Comparison of ENCODE assay signal across 18 cellular contexts in genomic region chr11:31050061-31050790, GRCh38.
DNase-seq lines count a peak whose midpoint lies in the region; ATAC-seq, FAIRE-seq and TF ChIP-seq lines count a peak whose summit lies in the region.
"Had no signal": no experiment of that assay in that cellular context is flagged by ENCODE, and none has a peak within 500 bp of the region (broad histone marks: within the 10 kb centered on the region; RNA-seq: fewer than 3 reads in every experiment).

No MANE protein-coding gene starts in this region.

- H3K27ac Mint-ChIP-seq in Calu3 (ENCODE audit: unreplicated experiment) = no peak overlapping the region
- H3K27ac Mint-ChIP-seq: activated CD4-positive, alpha-beta T cell treated with anti-CD3 and anti-CD28 coated beads, Interleukin-2, amount 10 ng/mL, durations not matched to agents 24 days and 14 days; stimulated activated memory B cell treated with anti-CD40 and anti-IgM and Interleukin-4, amounts not matched to agents 10 μg/mL and 1 μg/mL and 100 μg/mL, for 72 hours had no signal

- no peak for TF ChIP-seq CTCF in Calu3 (IDR thresholded peaks at IDR 0.05; ENCODE audit: unreplicated experiment)

- no peaks in the 10 kb centered on the region for H3K36me3 Mint-ChIP-seq in Calu3 (ENCODE audit: insufficient read depth, unreplicated experiment)
- H3K36me3 Mint-ChIP-seq: stimulated activated memory B cell treated with anti-CD40 and anti-IgM and Interleukin-4, amounts not matched to agents 10 μg/mL and 1 μg/mL and 100 μg/mL, for 72 hours had no signal

- H3K4me1 Mint-ChIP-seq in Calu3 (ENCODE audit: low read depth, unreplicated experiment) = no peaks in the 10 kb centered on the region
- H3K4me1 Mint-ChIP-seq: activated CD4-positive, alpha-beta T cell treated with anti-CD3 and anti-CD28 coated beads, Interleukin-2, amount 10 ng/mL, durations not matched to agents 24 days and 14 days; naive B cell; stimulated activated memory B cell treated with anti-CD40 and anti-IgM and Interleukin-4, amounts not matched to agents 10 μg/mL and 1 μg/mL and 100 μg/mL, for 72 hours had no signal

- FAIRE-seq in GM12892 (lab: Jason Lieb, UNC) = no peak
- FAIRE-seq: astrocyte, colon, endothelial cell of umbilical vein had no signal

- no peak for TF ChIP-seq POLR2A in GM12892 (IDR thresholded peaks at IDR 0.05; ENCODE audit: low read depth, low read length)

- no TSS peak for BruUV-seq in Calu3 (replicated peaks; lab: Mats Ljungman, UMichigan)

- peak; percentile 6 for DNase-seq in Calu3
- peak; percentile 38 for DNase-seq in ELF-1 (ENCODE audit: low read depth, low spot score)
- DNase-seq in NCI-H2171 (lab: John Stamatoyannopoulos, UW) = peak; percentile 24
- DNase-seq in kidney tubule cell (ENCODE audit: low spot score) = peak; percentile 21
- no peak for DNase-seq in GM12892 (ENCODE audit: insufficient read length)
- no peak for DNase-seq in NCI-H446 treated with DMSO at 0.1 percent for 48 hours (lab: John Stamatoyannopoulos, UW)
- DNase-seq in activated T-cell treated with anti-CD3 and anti-CD28 coated beads for 4 hours = no peak
- DNase-seq: activated CD4-positive, alpha-beta T cell treated with anti-CD3 and anti-CD28 coated beads, Interleukin-2, amount 10 ng/mL, durations not matched to agents 24 days and 14 days; activated CD8-positive, alpha-beta memory T cell treated with anti-CD3 and anti-CD28 coated beads, Interleukin-2, amount 50 U/mL, for 48 hours; activated naive CD4-positive, alpha-beta T cell; foreskin keratinocyte; left lung; naive B cell had no signal

- ATAC-seq in GM18870 (IDR thresholded peaks at IDR 0.05; ENCODE audit: unreplicated experiment) = no peak
- ATAC-seq: foreskin keratinocyte; left lung; stimulated activated memory B cell treated with anti-CD40 and anti-IgM and Interleukin-4, amounts not matched to agents 10 μg/mL and 1 μg/mL and 100 μg/mL, for 72 hours had no signal

- H3K4me3 Mint-ChIP-seq in Calu3 (ENCODE audit: low read depth, unreplicated experiment) = no peak overlapping the region
- H3K4me3 Mint-ChIP-seq: activated CD4-positive, alpha-beta T cell treated with anti-CD3 and anti-CD28 coated beads, Interleukin-2, amount 10 ng/mL, durations not matched to agents 24 days and 14 days; naive B cell; stimulated activated memory B cell treated with anti-CD40 and anti-IgM and Interleukin-4, amounts not matched to agents 10 μg/mL and 1 μg/mL and 100 μg/mL, for 72 hours had no signal

- CTCF ChIA-PET in Calu3 (lab: Charles Lee) = no interaction called here

- intact Hi-C loops in Calu3 (cut with micrococcal nuclease; ENCODE audit: unreplicated experiment) = no loop called here

- H3K9me3 Mint-ChIP-seq in Calu3 (ENCODE audit: low read depth, unreplicated experiment) = no peaks in the 10 kb centered on the region

- no peaks in the 10 kb centered on the region for H3K27me3 Mint-ChIP-seq in Calu3 (ENCODE audit: unreplicated experiment)
- H3K27me3 Mint-ChIP-seq: activated CD4-positive, alpha-beta T cell treated with anti-CD3 and anti-CD28 coated beads, Interleukin-2, amount 10 ng/mL, durations not matched to agents 24 days and 14 days; naive B cell; stimulated activated memory B cell treated with anti-CD40 and anti-IgM and Interleukin-4, amounts not matched to agents 10 μg/mL and 1 μg/mL and 100 μg/mL, for 72 hours had no signal

Comparison
In these comparisons a context has a peak if more than half of its experiments do, and no peak if none do; other contexts are left out.
1. DNase-seq: peak in Calu3 (single experiment), ELF-1 (single experiment), NCI-H2171 (single experiment) and kidney tubule cell (single experiment); none in GM12892 (single experiment), NCI-H446 treated with DMSO at 0.1 percent for 48 hours (single experiment) and activated T-cell treated with anti-CD3 and anti-CD28 coated beads for 4 hours (single experiment).